Comparison of ENCODE assay signal across 1 cellular context in genomic region chr17:48954300-48954755, GRCh38.
TF ChIP-seq lines count a peak whose summit lies in the region.

No MANE protein-coding gene starts in this region.

TF ChIP-seq in HepG2, 621 proteins besides CTCF, POLR2A, EP300 and RAD21 (continued from another document and continues in another):
- TF ChIP-seq ZNF318 (CRISPR knock-in tag; IDR thresholded peaks at IDR 0.05) = no peak
- no peak for TF ChIP-seq SMYD3 (CRISPR knock-in tag; IDR thresholded peaks at IDR 0.05)
- TF ChIP-seq IKZF5 (CRISPR knock-in tag; IDR thresholded peaks at IDR 0.05) = peak; percentile 63; the same call in 1 of the 2 replicates
- TF ChIP-seq ZZZ3 (CRISPR knock-in tag; IDR thresholded peaks at IDR 0.05; ENCODE audit: borderline replicate concordance) = no peak
- TF ChIP-seq ZBTB37 (CRISPR knock-in tag; IDR thresholded peaks at IDR 0.05) = no peak
- TF ChIP-seq FOXK1 (CRISPR knock-in tag; IDR thresholded peaks at IDR 0.05; ENCODE audit: borderline replicate concordance, low read depth) = no peak
- TF ChIP-seq ZNF354B (CRISPR knock-in tag; IDR thresholded peaks at IDR 0.05) = no peak
- TF ChIP-seq ZNF691 (CRISPR knock-in tag; IDR thresholded peaks at IDR 0.05; ENCODE audit: borderline replicate concordance, low read depth) = no peak
- TF ChIP-seq ZBTB33 (CRISPR knock-in tag; IDR thresholded peaks at IDR 0.05) = peak; percentile 41; the same call in 1 of the 2 replicates
- TF ChIP-seq RCOR2 (CRISPR knock-in tag; IDR thresholded peaks at IDR 0.05) = 0 out of 2 replicates have a peak, but pooled peaks have one; percentile 28
- TF ChIP-seq PRMT3 (CRISPR knock-in tag; IDR thresholded peaks at IDR 0.05; ENCODE audit: borderline replicate concordance, low read depth) = no peak
- no peak for TF ChIP-seq RFX1 (IDR thresholded peaks at IDR 0.05)
- TF ChIP-seq ZNF18 (CRISPR knock-in tag; IDR thresholded peaks at IDR 0.05; ENCODE audit: insufficient replicate concordance) = no peak
- TF ChIP-seq ZNF749 (CRISPR knock-in tag; IDR thresholded peaks at IDR 0.05; ENCODE audit: borderline replicate concordance) = no peak
- no peak for TF ChIP-seq IRF1 (CRISPR knock-in tag; IDR thresholded peaks at IDR 0.05; ENCODE audit: low read depth)
- no peak for TF ChIP-seq MNT (IDR thresholded peaks at IDR 0.05)
- TF ChIP-seq ZUFSP (CRISPR knock-in tag; IDR thresholded peaks at IDR 0.05; ENCODE audit: borderline replicate concordance) = no peak
- TF ChIP-seq DNMT3B (CRISPR knock-in tag; conservative IDR thresholded peaks at IDR 0.05) = no peak
- TF ChIP-seq TERF1 (CRISPR knock-in tag; IDR thresholded peaks at IDR 0.05) = no peak
- no peak for TF ChIP-seq DRAP1 (CRISPR knock-in tag; IDR thresholded peaks at IDR 0.05)
- 0 out of 2 replicates have a peak, but pooled peaks have one; percentile 52 for TF ChIP-seq ZNF280D (CRISPR knock-in tag; IDR thresholded peaks at IDR 0.05)
- TF ChIP-seq XRCC5 (optimal IDR thresholded peaks at IDR 0.05; ENCODE audit: low read length) = peak; percentile 73
- TF ChIP-seq REL (CRISPR knock-in tag; conservative IDR thresholded peaks at IDR 0.05) = no peak
- TF ChIP-seq CHD2 (IDR thresholded peaks at IDR 0.05; ENCODE audit: low read depth, low read length) = no peak
- no peak for TF ChIP-seq GZF1 (CRISPR knock-in tag; IDR thresholded peaks at IDR 0.05)
- no peak for TF ChIP-seq ZC3H13 (CRISPR knock-in tag; IDR thresholded peaks at IDR 0.05)
